8 cellular contexts compared by ENCODE assay signal in the genomic region with DNA sequence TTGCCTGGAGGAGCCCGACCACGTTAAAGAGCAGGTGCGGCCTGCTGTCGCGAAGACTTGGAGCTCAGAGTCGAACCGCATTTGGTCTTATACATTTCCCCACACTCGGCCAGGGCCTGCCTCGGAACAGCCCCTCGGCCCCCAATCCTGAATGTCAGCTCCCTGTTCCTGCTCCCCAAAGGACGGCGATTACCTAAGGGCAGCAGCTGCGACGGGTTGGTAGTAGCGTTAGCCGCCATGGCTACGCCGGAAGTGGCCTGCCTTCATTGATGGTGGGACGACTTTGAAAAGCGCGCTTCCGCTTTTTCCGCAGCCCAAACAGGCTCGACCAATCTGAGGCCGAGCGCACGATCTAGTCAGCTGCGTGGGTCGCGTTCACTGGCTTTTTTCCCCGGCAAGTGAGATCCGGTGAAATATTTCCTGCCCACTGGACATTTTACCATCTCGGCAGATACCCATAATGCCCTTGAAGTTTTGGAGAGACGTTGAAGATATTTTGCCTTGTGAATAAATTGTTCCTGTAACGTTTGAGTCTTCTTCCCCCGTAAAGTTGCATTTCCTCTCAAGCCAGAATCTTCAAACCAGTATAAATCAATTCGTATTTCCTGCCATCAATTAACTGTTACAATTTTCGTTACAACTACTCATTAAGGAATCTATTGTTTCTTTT. TPM values are rescaled to one million over a fixed set of nuclear protein-coding genes. Genes with fewer than 3 reads are reported as not detected.
DNase-seq lines count a peak whose midpoint lies in the region; ATAC-seq and FAIRE-seq lines count a peak whose summit lies in the region.

A gene (minus strand): TSS at position 254 of the 670 bp plus-strand sequence. CDS start 15 bp downstream, at position 239.

- ATAC-seq in GM21367 (IDR thresholded peaks at IDR 0.05; ENCODE audit: unreplicated experiment): peak; percentile 75

- peak within 1 kb of the TSS; percentile 16 for H3K9ac ChIP-seq in endocrine pancreas (ENCODE audit: control insufficient read depth, insufficient read depth, low read length)

- no peaks in the 10 kb centered on the region for H3K27me3 ChIP-seq in endocrine pancreas (ENCODE audit: control insufficient read depth, insufficient read depth, low read length)

- no peaks in the 10 kb centered on the region for H3K4me1 ChIP-seq in endocrine pancreas (ENCODE audit: control insufficient read depth, insufficient read depth, low read length)

- H3K9me3 ChIP-seq in endocrine pancreas (ENCODE audit: control insufficient read depth, low read length): no peaks in the 10 kb centered on the region

- DNase-seq in CMK (ENCODE audit: low read depth) (peak; percentile 71), HTR-8/SVneo (ENCODE audit: insufficient read length, low spot score) (peak; percentile 80), NOMO-1 treated with dmso at 0.1 percent for 144 hours (lab: John Stamatoyannopoulos, UW; ENCODE audit: unreplicated experiment) (peak; percentile 93), mesenteric fat pad (ENCODE audit: low spot score) (peak; percentile 96)
- peak; percentile 53 to 77 (median 68) for DNase-seq in activated CD8-positive, alpha-beta memory T cell treated with anti-CD3 and anti-CD28 coated beads for 48 hours (ENCODE audit: low read depth in 2 of 3, low spot score in 2 of 3)
- DNase-seq in stimulated activated CD8-positive, alpha-beta memory T cell treated with anti-CD3 and anti-CD28 coated beads, Interleukin-15, amount 100 ng/mL, for 24 hours (ENCODE audit: low read depth): peak; percentile 72

- peak; percentile 88 for FAIRE-seq in HTR-8/SVneo (lab: Jason Lieb, UNC)

- no peaks in the 10 kb centered on the region for H3K36me3 ChIP-seq in endocrine pancreas (ENCODE audit: control insufficient read depth, insufficient read depth, low read length)

- peak within 1 kb of the TSS; percentile 97 for H3K4me3 ChIP-seq in endocrine pancreas (ENCODE audit: control insufficient read depth, insufficient read depth, low read length)

RNA-seq across cellular contexts. Expression of the gene that starts here (rescaled TPM):
- total RNA-seq in mesenteric fat pad: 22.5 TPM

Comparison
In these comparisons a context has a peak if more than half of its experiments do, and no peak if none do; other contexts are left out.
1. Peak in every context shown above with its lines: DNase-seq, ATAC-seq and H3K4me3 ChIP-seq.